8 cellular contexts compared by ENCODE assay signal in the genomic region with DNA sequence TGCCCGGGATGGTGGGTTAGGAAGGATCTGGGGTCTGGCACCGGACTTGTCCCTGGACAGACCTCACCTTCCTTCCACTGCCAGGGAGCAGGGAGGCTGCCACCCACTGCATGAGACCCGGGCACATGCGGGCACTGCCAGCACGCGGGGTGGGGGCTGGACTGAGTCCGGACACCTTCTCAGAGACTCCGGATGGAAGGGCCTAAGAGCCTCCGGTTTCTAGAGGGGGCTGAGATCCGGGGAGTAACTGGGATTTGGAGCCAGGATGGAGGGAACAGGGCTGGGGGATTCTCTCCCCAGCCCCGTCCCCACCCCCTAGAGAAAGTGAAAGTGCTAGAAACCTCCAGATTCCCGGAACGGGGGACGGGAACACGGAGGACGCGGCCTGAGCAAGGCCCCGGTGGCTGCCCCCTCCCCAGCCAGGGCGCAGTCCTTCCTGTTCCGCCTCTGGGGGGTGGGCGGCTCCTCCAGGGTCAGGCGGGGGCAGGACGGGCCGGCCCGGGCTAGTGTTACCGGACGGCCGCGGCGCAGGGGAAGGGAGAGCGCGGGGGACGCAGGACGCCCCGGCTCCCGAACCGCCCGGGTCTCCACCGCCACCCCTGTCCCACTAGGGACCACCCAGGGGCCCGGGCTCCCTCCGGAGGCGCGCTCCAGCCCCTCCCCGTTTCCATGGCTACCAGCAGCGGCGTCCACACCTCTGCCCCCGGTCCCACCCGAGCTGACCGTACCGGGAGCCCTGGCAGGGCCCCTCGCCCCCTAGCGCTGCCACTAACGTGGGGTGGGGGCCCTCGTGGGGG. TPM values are rescaled to one million over a fixed set of nuclear protein-coding genes. Genes with fewer than 3 reads are reported as not detected.
DNase-seq lines count a peak whose midpoint lies in the region; ATAC-seq and TF ChIP-seq lines count a peak whose summit lies in the region.

No MANE protein-coding gene starts in this region.

- H3F3A ChIP-seq in MM.1S (ENCODE audit: insufficient read depth, low read length) (peaks cover 4% of the 10 kb centered on the region), smooth muscle cell (ENCODE audit: low read depth) (no peaks in the 10 kb centered on the region)

- CTCF ChIA-PET in Calu3 (lab: Charles Lee), result no interaction called here

- H3K4me1 ChIP-seq in MM.1S (ENCODE audit: low read length), result peaks cover 5% of the 10 kb centered on the region
- peaks cover 22% of the 10 kb centered on the region for H3K4me1 ChIP-seq in iPS-18a (ENCODE audit: control insufficient read depth, low read depth, low read length)
- H3K4me1 ChIP-seq in smooth muscle cell (ENCODE audit: low read depth), result no peaks in the 10 kb centered on the region

- no peaks in the 10 kb centered on the region for H3K9me3 Mint-ChIP-seq in Calu3 (ENCODE audit: low read depth, unreplicated experiment)

- H3K9me3 ChIP-seq in MM.1S (replicated peaks; ENCODE audit: insufficient read depth, low read length) (no peaks in the 10 kb centered on the region), iPS-18a (ENCODE audit: control insufficient read depth, low read depth, low read length) (no peaks in the 10 kb centered on the region), smooth muscle cell (replicated peaks; ENCODE audit: low read depth) (no peaks in the 10 kb centered on the region)

- H3K27me3 Mint-ChIP-seq in Calu3 (ENCODE audit: unreplicated experiment), result no peaks in the 10 kb centered on the region

- peaks cover 21% of the 10 kb centered on the region for H3K4me1 Mint-ChIP-seq in Calu3 (ENCODE audit: low read depth, unreplicated experiment)

- no peaks in the 10 kb centered on the region for H3K9me2 ChIP-seq in MM.1S (replicated peaks; ENCODE audit: insufficient read depth, low read length)

- H4K20me1 ChIP-seq in MM.1S (ENCODE audit: insufficient read depth, low read length), result no peaks in the 10 kb centered on the region
- peaks cover 35% of the 10 kb centered on the region for H4K20me1 ChIP-seq in smooth muscle cell (ENCODE audit: low read depth)

- H3K9ac ChIP-seq in MM.1S (ENCODE audit: low read length), result peak overlapping the region; percentile 79
- H3K9ac ChIP-seq in iPS-18a (ENCODE audit: low read length), result peak overlapping the region; percentile 52
- peak overlapping the region; percentile 66 for H3K9ac ChIP-seq in smooth muscle cell (ENCODE audit: low read depth)

- in situ Hi-C loops in astrocyte of the cerebellum (cut with HindIII; ENCODE audit: low sequenced_read_pairs), result no loop called here

- intact Hi-C loops in Calu3 (cut with micrococcal nuclease; ENCODE audit: unreplicated experiment), result no loop called here

- peak overlapping the region; percentile 71 for H3K4me3 ChIP-seq in MM.1S (ENCODE audit: low read length)
- H3K4me3 ChIP-seq in astrocyte of the cerebellum (ENCODE audit: low read depth, low read length), result peak overlapping the region; percentile 66
- H3K4me3 ChIP-seq in iPS-18a (ENCODE audit: low read length), result peak overlapping the region; percentile 67
- peak overlapping the region; percentile 83 for H3K4me3 ChIP-seq in smooth muscle cell

- peaks cover 9% of the 10 kb centered on the region; the same call in 1 of the 2 replicates for H3K27me3 ChIP-seq in MM.1S (replicated peaks; ENCODE audit: insufficient read depth, low read length)
- H3K27me3 ChIP-seq in iPS-18a (ENCODE audit: control insufficient read depth, insufficient read depth, low read length), result no peaks in the 10 kb centered on the region
- no peaks in the 10 kb centered on the region for H3K27me3 ChIP-seq in smooth muscle cell (ENCODE audit: low read depth)

- H3K4me2 ChIP-seq in MM.1S (ENCODE audit: low read depth, low read length) (peak overlapping the region; percentile 71), smooth muscle cell (peak overlapping the region; percentile 84)

- peak; percentile 16 for ATAC-seq in GM21526 (IDR thresholded peaks at IDR 0.05; ENCODE audit: low FRiP score, unreplicated experiment)

- 30% methylated on average over 19 of the region's 54 CpGs for WGBS in smooth muscle cell (ENCODE audit: low lambda C conversion rate)

- TF ChIP-seq CTCF in Calu3 (IDR thresholded peaks at IDR 0.05; ENCODE audit: unreplicated experiment) (no peak), MM.1S (IDR thresholded peaks at IDR 0.05; ENCODE audit: low read length) (no peak), astrocyte of the cerebellum (IDR thresholded peaks at IDR 0.05; ENCODE audit: low read depth, low read length, missing control alignments) (no peak), smooth muscle cell (IDR thresholded peaks at IDR 0.05; ENCODE audit: borderline replicate concordance, insufficient read depth, poor library complexity, severe bottlenecking) (no peak)

- DNase-seq in Calu3 (peak; percentile 61), MM.1S (no peak), astrocyte of the cerebellum (ENCODE audit: low read depth) (no peak), smooth muscle cell (lab: John Stamatoyannopoulos, UW; ENCODE audit: unreplicated experiment) (no peak), pons (ENCODE audit: low spot score) (no peak), cerebellum (ENCODE audit: low spot score) (no peak)

- peak overlapping the region; percentile 88 for H3K4me3 Mint-ChIP-seq in Calu3 (ENCODE audit: low read depth, unreplicated experiment)

- H3K36me3 Mint-ChIP-seq in Calu3 (ENCODE audit: insufficient read depth, unreplicated experiment), result peaks cover 60% of the 10 kb centered on the region

- H3K36me3 ChIP-seq in MM.1S (replicated peaks; ENCODE audit: insufficient read depth, low read length), result no peaks in the 10 kb centered on the region
- H3K36me3 ChIP-seq in iPS-18a (ENCODE audit: control insufficient read depth, low read depth, low read length), result no peaks in the 10 kb centered on the region
- no peaks in the 10 kb centered on the region for H3K36me3 ChIP-seq in smooth muscle cell (ENCODE audit: low read depth)

- no TSS peak for BruUV-seq in Calu3 (replicated peaks; lab: Mats Ljungman, UMichigan)

- H2AFZ ChIP-seq in MM.1S (ENCODE audit: low read length), result no peak overlapping the region
- H2AFZ ChIP-seq in smooth muscle cell (ENCODE audit: low read depth), result peak overlapping the region; percentile 45

- H3K27ac Mint-ChIP-seq in Calu3 (ENCODE audit: unreplicated experiment), result peak overlapping the region; percentile 81

- H3K27ac ChIP-seq in MM.1S (ENCODE audit: low read length), result peak overlapping the region; percentile 2; the same call in 1 of the 2 replicates
- no peak overlapping the region for H3K27ac ChIP-seq in iPS-18a (ENCODE audit: low read length)
- H3K27ac ChIP-seq in smooth muscle cell (ENCODE audit: low read depth), result no peak overlapping the region

- H3K79me2 ChIP-seq in MM.1S (ENCODE audit: low read length) (peaks cover 54% of the 10 kb centered on the region), smooth muscle cell (ENCODE audit: low read depth) (peaks cover 3% of the 10 kb centered on the region)

RNA-seq across cellular contexts. Expression of a gene that starts 0.7 kb away (rescaled TPM):
- total RNA-seq in Calu3 (2022) (82.3 and 90.5 TPM in 2 replicates), smooth muscle cell (6.1 and 8.3 TPM in 2 replicates), cerebellum (10.1 TPM)
- 13.4 and 15.2 TPM in 2 replicates for polyA plus RNA-seq in smooth muscle cell
